ENCODE assay signal across 16 cellular contexts in the genomic region with DNA sequence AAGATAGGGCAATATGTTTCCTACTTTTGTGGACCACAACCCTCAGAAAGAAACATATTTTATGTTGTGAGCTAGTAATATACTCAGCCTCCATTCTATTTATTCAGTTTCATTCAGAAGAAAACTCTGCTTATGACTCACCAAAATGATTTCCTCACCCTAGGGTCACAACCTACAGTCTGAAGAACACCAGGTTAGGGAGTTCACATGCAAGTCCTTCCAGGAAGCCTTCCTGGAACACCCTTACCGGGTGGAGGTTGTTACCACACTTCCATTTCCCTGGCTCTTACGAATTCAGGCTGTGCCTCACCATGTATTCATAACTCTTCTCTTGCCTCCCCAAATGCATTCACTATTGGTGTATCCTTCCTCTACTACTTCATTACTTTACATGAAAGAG.
A peak's percentile ranks its signal among the peaks of the same experiment; 100 is the strongest.
DNase-seq lines count a peak whose midpoint lies in the region; ATAC-seq and TF ChIP-seq lines count a peak whose summit lies in the region.
"Had no signal": no experiment of that assay in that cellular context is flagged by ENCODE, and none has a peak within 500 bp of the region (broad histone marks: within the 10 kb centered on the region; RNA-seq: fewer than 3 reads in every experiment).

No MANE protein-coding gene starts in this region.

- H3K4me3 ChIP-seq in epithelial cell of esophagus (ENCODE audit: low read length), result no peak overlapping the region
- no peak overlapping the region for H3K4me3 ChIP-seq in left lung
- H3K4me3 ChIP-seq in lower leg skin (ENCODE audit: low read depth, poor library complexity, severe bottlenecking), result no peak overlapping the region
- H3K4me3 ChIP-seq: adrenal gland had no signal

- no peaks in the 10 kb centered on the region for H3K36me3 ChIP-seq in left lung
- H3K36me3 ChIP-seq: adrenal gland had no signal

- H3K9me3 ChIP-seq in left lung, result peaks cover 0 to 3% of the 10 kb centered on the region in 2 donors
- H3K9me3 ChIP-seq: adrenal gland had no signal

- intact Hi-C loops in left lung (cut with DNase I) (no loop called here), lower leg skin (cut with DNase I; ENCODE audit: low total_unique reads) (no loop called here)

- TF ChIP-seq CTCF in epithelial cell of esophagus (IDR thresholded peaks at IDR 0.05; ENCODE audit: insufficient read depth, low read depth, low read length, missing control alignments) (no peak), left lung (IDR thresholded peaks at IDR 0.05) (no peak), lower leg skin (IDR thresholded peaks at IDR 0.05) (no peak)

- DNase-seq in SIG-M5 treated with dmso at 0.1 percent for 504 hours (lab: John Stamatoyannopoulos, UW; ENCODE audit: unreplicated experiment), result peak; percentile 61
- DNase-seq in SIG-M5 (lab: John Stamatoyannopoulos, UW), result no peak
- peak; percentile 87 for DNase-seq in epithelial cell of esophagus (ENCODE audit: low read depth)
- DNase-seq in left lung, result no peak
- DNase-seq in smooth muscle cell of the brain vasculature (ENCODE audit: low read depth, low spot score), result peak; percentile 7
- DNase-seq in lower leg skin (ENCODE audit: low spot score in 2 of 2), result no peak
- DNase-seq: 8988T; activated CD4-positive, alpha-beta T cell treated with anti-CD3 and anti-CD28 coated beads for 4 hours; activated T-cell treated with anti-CD3 and anti-CD28 coated beads, Interleukin-2, amount 50 U/mL, for 4 hours; EL; naive thymus-derived CD8-positive, alpha-beta T cell; NCI-H2081 treated with DMSO at 0.1 percent for 48 hours; stimulated activated CD4-positive, alpha-beta T cell treated with anti-CD3 and anti-CD28 coated beads, Interleukin-4, amount 100 ng/mL, for 1 hour had no signal

- H3K4me1 ChIP-seq in left lung, result peaks cover 0 to 9% of the 10 kb centered on the region in 2 donors

- no peaks in the 10 kb centered on the region for H3K27me3 ChIP-seq in left lung
- H3K27me3 ChIP-seq: adrenal gland had no signal

- WGBS in lower leg skin, 2 donors, result 53 to 61% methylated on average over 2 of the region's 2 CpGs

- ATAC-seq in left lung, result peak; percentile 86
- ATAC-seq in GM21619 (IDR thresholded peaks at IDR 0.05; ENCODE audit: unreplicated experiment), result no peak
- ATAC-seq in HG02588 (IDR thresholded peaks at IDR 0.05; ENCODE audit: unreplicated experiment), result no peak
- ATAC-seq: activated T-cell treated with anti-CD3 and anti-CD28 coated beads, Interleukin-2, amount 50 U/mL, for 4 hours; naive thymus-derived CD8-positive, alpha-beta T cell had no signal

- TF ChIP-seq POLR2A in lower leg skin (IDR thresholded peaks at IDR 0.05), result no peak

- H3K27ac ChIP-seq in left lung, result peak overlapping the region in 1 of 2 donors; percentile 10

Comparison
In these comparisons a context has a peak if more than half of its experiments do, and no peak if none do; other contexts are left out.
1. DNase-seq: peak in SIG-M5 treated with dmso at 0.1 percent for 504 hours (single experiment), epithelial cell of esophagus (single experiment) and smooth muscle cell of the brain vasculature (single experiment); none in SIG-M5 (single experiment), left lung (0 of 2) and lower leg skin (0 of 2).